Comparison of ENCODE assay signal across 8 cellular contexts in genomic region chr12:43444940-43445564, GRCh38.
DNase-seq lines count a peak whose midpoint lies in the region; TF ChIP-seq lines count a peak whose summit lies in the region.

No MANE protein-coding gene starts in this region.

- H3K4me3 Mint-ChIP-seq in T-helper 2 cell treated with Interferon-gamma antibody and Interleukin-4, amounts not matched to agents 5 μg/mL and 100 μg/mL, for 36 hours = no peak overlapping the region
- no peak overlapping the region for H3K4me3 Mint-ChIP-seq in neural progenitor cell

- no peaks in the 10 kb centered on the region for H3K27me3 ChIP-seq in neural progenitor cell

- H3K9ac ChIP-seq in neural progenitor cell = no peak overlapping the region

- no peaks in the 10 kb centered on the region for H3K36me3 ChIP-seq in neural progenitor cell

- no peak overlapping the region for H3K27ac Mint-ChIP-seq in T-helper 2 cell treated with Interferon-gamma antibody and Interleukin-4, amounts not matched to agents 5 μg/mL and 100 μg/mL, for 36 hours
- H3K27ac Mint-ChIP-seq in neural progenitor cell = no peak overlapping the region

- no peaks in the 10 kb centered on the region for H3K9me3 ChIP-seq in neural progenitor cell (ENCODE audit: low read depth)

- H3K4me3 ChIP-seq in HFF-Myc (replicated peaks; ENCODE audit: low read depth, low read length) (no peak overlapping the region), epithelial cell of esophagus (ENCODE audit: low read length) (no peak overlapping the region), neural progenitor cell (no peak overlapping the region)

- no peak overlapping the region for H2AFZ ChIP-seq in neural progenitor cell (replicated peaks)

- no peaks in the 10 kb centered on the region for H3K9me3 Mint-ChIP-seq in T-helper 2 cell treated with Interferon-gamma antibody and Interleukin-4, amounts not matched to agents 5 μg/mL and 100 μg/mL, for 36 hours
- H3K9me3 Mint-ChIP-seq in neural progenitor cell = peaks cover 3% of the 10 kb centered on the region

- H4K20me1 ChIP-seq in neural progenitor cell (ENCODE audit: low read depth) = no peaks in the 10 kb centered on the region

- H3K4me1 ChIP-seq in neural progenitor cell = no peaks in the 10 kb centered on the region

- H3K79me2 ChIP-seq in neural progenitor cell (ENCODE audit: low read depth) = no peaks in the 10 kb centered on the region

- H3K4me1 Mint-ChIP-seq in T-helper 2 cell treated with Interferon-gamma antibody and Interleukin-4, amounts not matched to agents 5 μg/mL and 100 μg/mL, for 36 hours (ENCODE audit: low read depth) = no peaks in the 10 kb centered on the region
- no peaks in the 10 kb centered on the region for H3K4me1 Mint-ChIP-seq in neural progenitor cell

- no peak overlapping the region for H3K27ac ChIP-seq in neural progenitor cell

- DNase-seq in T-helper 2 cell (peak in 4 of 5 experiments; percentile 1 to 43 (median 20)), HFF-Myc (ENCODE audit: extremely low read depth, low read depth) (peak; percentile 49), NCI-H2029 (lab: John Stamatoyannopoulos, UW) (peak; percentile 31), epithelial cell of esophagus (ENCODE audit: low read depth) (peak; percentile 74), neural progenitor cell (ENCODE audit: low spot score) (peak; percentile 74), 8988T (no peak)
- no peak for DNase-seq in T-helper 2 cell treated with Interferon-gamma antibody and Interleukin-4, amounts not matched to agents 5 μg/mL and 100 μg/mL, for 36 hours (ENCODE audit: low spot score)
- DNase-seq in activated CD4-positive, alpha-beta T cell treated with anti-CD3 and anti-CD28 coated beads, Interleukin-2, amount 50 U/mL, for 24 hours (ENCODE audit: low read depth in 1 of 2, low spot score in 1 of 2) = peak; percentile 23 to 37

- TF ChIP-seq CTCF in HFF-Myc (IDR thresholded peaks at IDR 0.05; ENCODE audit: low read depth, low read length, missing control alignments) (peak; percentile 82), epithelial cell of esophagus (IDR thresholded peaks at IDR 0.05; ENCODE audit: insufficient read depth, low read depth, low read length, missing control alignments) (peak; percentile 86), neural progenitor cell (IDR thresholded peaks at IDR 0.05) (peak; percentile 87)

- H3K4me2 ChIP-seq in neural progenitor cell = no peak overlapping the region

- H3F3A ChIP-seq in neural progenitor cell (ENCODE audit: low read depth) = no peaks in the 10 kb centered on the region

- no peaks in the 10 kb centered on the region for H3K27me3 Mint-ChIP-seq in T-helper 2 cell treated with Interferon-gamma antibody and Interleukin-4, amounts not matched to agents 5 μg/mL and 100 μg/mL, for 36 hours (ENCODE audit: low read depth)
- H3K27me3 Mint-ChIP-seq in neural progenitor cell (ENCODE audit: insufficient read depth, low read depth) = peaks cover 2% of the 10 kb centered on the region

- H3K36me3 Mint-ChIP-seq in T-helper 2 cell treated with Interferon-gamma antibody and Interleukin-4, amounts not matched to agents 5 μg/mL and 100 μg/mL, for 36 hours (ENCODE audit: low read depth) = no peaks in the 10 kb centered on the region
- peaks cover 7% of the 10 kb centered on the region for H3K36me3 Mint-ChIP-seq in neural progenitor cell

Comparison
In these comparisons a context has a peak if more than half of its experiments do, and no peak if none do; other contexts are left out.
1. DNase-seq: peak in T-helper 2 cell (4 of 5), HFF-Myc (single experiment), NCI-H2029 (single experiment), activated CD4-positive, alpha-beta T cell treated with anti-CD3 and anti-CD28 coated beads, Interleukin-2, amount 50 U/mL, for 24 hours (2 of 2), epithelial cell of esophagus (single experiment) and neural progenitor cell (single experiment); none in T-helper 2 cell treated with Interferon-gamma antibody and Interleukin-4, amounts not matched to agents 5 μg/mL and 100 μg/mL, for 36 hours (single experiment) and 8988T (single experiment).
2. Peak in every context shown above with its lines, with median percentiles within 50 percentile points of each other: CTCF ChIP-seq.